In genomic region chr12:119592232-119592631, GRCh38 we compare ENCODE assay signal across 1 cellular context.
A peak's percentile ranks its signal among the peaks of the same experiment; 100 is the strongest.
TF ChIP-seq lines count a peak whose summit lies in the region.

No MANE protein-coding gene starts in this region.

TF ChIP-seq in SK-N-SH, 30 proteins besides CTCF, POLR2A, EP300 and RAD21:
- no peak for TF ChIP-seq EZH2phosphoT487 (IDR thresholded peaks at IDR 0.05; ENCODE audit: borderline replicate concordance, low read depth)
- peak; percentile 34; the same call in 1 of the 2 replicates for TF ChIP-seq FOSL2 (IDR thresholded peaks at IDR 0.05; ENCODE audit: borderline replicate concordance, low read depth)
- TF ChIP-seq REST (IDR thresholded peaks at IDR 0.05; ENCODE audit: low read depth, low read length), result no peak
- TF ChIP-seq TAF1 (IDR thresholded peaks at IDR 0.05; ENCODE audit: borderline replicate concordance, low read depth, low read length), result no peak
- peak; percentile 77 for TF ChIP-seq TCF12 (IDR thresholded peaks at IDR 0.05)
- TF ChIP-seq JUND (IDR thresholded peaks at IDR 0.05), result peak; percentile 47
- no peak for TF ChIP-seq POLR2AphosphoS5 (IDR thresholded peaks at IDR 0.05; ENCODE audit: low read depth, low read length)
- TF ChIP-seq SIN3A (IDR thresholded peaks at IDR 0.05; ENCODE audit: borderline replicate concordance, low read depth, low read length), result no peak
- TF ChIP-seq, protein P1, sequence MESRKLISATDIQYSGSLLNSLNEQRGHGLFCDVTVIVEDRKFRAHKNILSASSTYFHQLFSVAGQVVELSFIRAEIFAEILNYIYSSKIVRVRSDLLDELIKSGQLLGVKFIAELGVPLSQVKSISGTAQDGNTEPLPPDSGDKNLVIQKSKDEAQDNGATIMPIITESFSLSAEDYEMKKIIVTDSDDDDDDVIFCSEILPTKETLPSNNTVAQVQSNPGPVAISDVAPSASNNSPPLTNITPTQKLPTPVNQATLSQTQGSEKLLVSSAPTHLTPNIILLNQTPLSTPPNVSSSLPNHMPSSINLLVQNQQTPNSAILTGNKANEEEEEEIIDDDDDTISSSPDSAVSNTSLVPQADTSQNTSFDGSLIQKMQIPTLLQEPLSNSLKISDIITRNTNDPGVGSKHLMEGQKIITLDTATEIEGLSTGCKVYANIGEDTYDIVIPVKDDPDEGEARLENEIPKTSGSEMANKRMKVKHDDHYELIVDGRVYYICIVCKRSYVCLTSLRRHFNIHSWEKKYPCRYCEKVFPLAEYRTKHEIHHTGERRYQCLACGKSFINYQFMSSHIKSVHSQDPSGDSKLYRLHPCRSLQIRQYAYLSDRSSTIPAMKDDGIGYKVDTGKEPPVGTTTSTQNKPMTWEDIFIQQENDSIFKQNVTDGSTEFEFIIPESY (IDR thresholded peaks at IDR 0.05; ENCODE audit: borderline replicate concordance, low read depth), result no peak
- TF ChIP-seq RFX5 (IDR thresholded peaks at IDR 0.05; ENCODE audit: low read length), result no peak
- no peak for TF ChIP-seq NRF1 (IDR thresholded peaks at IDR 0.05; ENCODE audit: low read depth, low read length)
- TF ChIP-seq, protein P2, sequence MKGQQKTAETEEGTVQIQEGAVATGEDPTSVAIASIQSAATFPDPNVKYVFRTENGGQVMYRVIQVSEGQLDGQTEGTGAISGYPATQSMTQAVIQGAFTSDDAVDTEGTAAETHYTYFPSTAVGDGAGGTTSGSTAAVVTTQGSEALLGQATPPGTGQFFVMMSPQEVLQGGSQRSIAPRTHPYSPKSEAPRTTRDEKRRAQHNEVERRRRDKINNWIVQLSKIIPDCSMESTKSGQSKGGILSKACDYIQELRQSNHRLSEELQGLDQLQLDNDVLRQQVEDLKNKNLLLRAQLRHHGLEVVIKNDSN (IDR thresholded peaks at IDR 0.05; ENCODE audit: borderline replicate concordance, low read depth), result no peak
- no peak; the same call in 1 of the 2 replicates for TF ChIP-seq MXI1 (IDR thresholded peaks at IDR 0.05; ENCODE audit: low read depth, low read length)
- no peak for TF ChIP-seq FOXM1 (IDR thresholded peaks at IDR 0.05; ENCODE audit: low read depth)
- no peak for TF ChIP-seq RCOR1 (IDR thresholded peaks at IDR 0.05; ENCODE audit: low read length)
- TF ChIP-seq YY1 (IDR thresholded peaks at IDR 0.05; ENCODE audit: low read depth), result peak; percentile 56; the same call in 1 of the 2 replicates
- no peak for TF ChIP-seq GABPA (IDR thresholded peaks at IDR 0.05; ENCODE audit: low read depth)
- TF ChIP-seq, protein P3, sequence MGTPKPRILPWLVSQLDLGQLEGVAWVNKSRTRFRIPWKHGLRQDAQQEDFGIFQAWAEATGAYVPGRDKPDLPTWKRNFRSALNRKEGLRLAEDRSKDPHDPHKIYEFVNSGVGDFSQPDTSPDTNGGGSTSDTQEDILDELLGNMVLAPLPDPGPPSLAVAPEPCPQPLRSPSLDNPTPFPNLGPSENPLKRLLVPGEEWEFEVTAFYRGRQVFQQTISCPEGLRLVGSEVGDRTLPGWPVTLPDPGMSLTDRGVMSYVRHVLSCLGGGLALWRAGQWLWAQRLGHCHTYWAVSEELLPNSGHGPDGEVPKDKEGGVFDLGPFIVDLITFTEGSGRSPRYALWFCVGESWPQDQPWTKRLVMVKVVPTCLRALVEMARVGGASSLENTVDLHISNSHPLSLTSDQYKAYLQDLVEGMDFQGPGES (IDR thresholded peaks at IDR 0.05; ENCODE audit: low read depth, low read length), result no peak
- peak; percentile 78 for TF ChIP-seq NFIC (IDR thresholded peaks at IDR 0.05; ENCODE audit: borderline replicate concordance)
- TF ChIP-seq RXRA (IDR thresholded peaks at IDR 0.05; ENCODE audit: borderline replicate concordance, low read depth), result 0 out of 2 replicates have a peak, but pooled peaks have one; percentile 17
- no peak for TF ChIP-seq CHD2 (IDR thresholded peaks at IDR 0.05; ENCODE audit: low read length, partially characterized antibody)
- no peak for TF ChIP-seq USF2 (IDR thresholded peaks at IDR 0.05; ENCODE audit: borderline replicate concordance, low read depth, low read length)
- TF ChIP-seq FOXJ3 (CRISPR knock-in tag; IDR thresholded peaks at IDR 0.05), result no peak
- no peak for TF ChIP-seq ELF1 (IDR thresholded peaks at IDR 0.05)
- TF ChIP-seq TEAD4 (IDR thresholded peaks at IDR 0.05; ENCODE audit: borderline replicate concordance, insufficient read depth), result 0 out of 2 replicates have a peak, but pooled peaks have one; percentile 6
- TF ChIP-seq MEF2A (IDR thresholded peaks at IDR 0.05; ENCODE audit: borderline replicate concordance, low read depth), result no peak
- TF ChIP-seq SMC3 (IDR thresholded peaks at IDR 0.05; ENCODE audit: low read depth, low read length), result no peak
- TF ChIP-seq, protein P4, sequence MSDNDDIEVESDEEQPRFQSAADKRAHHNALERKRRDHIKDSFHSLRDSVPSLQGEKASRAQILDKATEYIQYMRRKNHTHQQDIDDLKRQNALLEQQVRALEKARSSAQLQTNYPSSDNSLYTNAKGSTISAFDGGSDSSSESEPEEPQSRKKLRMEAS (IDR thresholded peaks at IDR 0.05; ENCODE audit: low read depth), result 0 out of 2 replicates have a peak, but pooled peaks have one; percentile 14
- peak; percentile 75 for TF ChIP-seq GATA2 (CRISPR knock-in tag; IDR thresholded peaks at IDR 0.05)
- peak; percentile 70 for TF ChIP-seq PBX3 (IDR thresholded peaks at IDR 0.05)
